ENCODE assay signal across 8 cellular contexts in the genomic region with DNA sequence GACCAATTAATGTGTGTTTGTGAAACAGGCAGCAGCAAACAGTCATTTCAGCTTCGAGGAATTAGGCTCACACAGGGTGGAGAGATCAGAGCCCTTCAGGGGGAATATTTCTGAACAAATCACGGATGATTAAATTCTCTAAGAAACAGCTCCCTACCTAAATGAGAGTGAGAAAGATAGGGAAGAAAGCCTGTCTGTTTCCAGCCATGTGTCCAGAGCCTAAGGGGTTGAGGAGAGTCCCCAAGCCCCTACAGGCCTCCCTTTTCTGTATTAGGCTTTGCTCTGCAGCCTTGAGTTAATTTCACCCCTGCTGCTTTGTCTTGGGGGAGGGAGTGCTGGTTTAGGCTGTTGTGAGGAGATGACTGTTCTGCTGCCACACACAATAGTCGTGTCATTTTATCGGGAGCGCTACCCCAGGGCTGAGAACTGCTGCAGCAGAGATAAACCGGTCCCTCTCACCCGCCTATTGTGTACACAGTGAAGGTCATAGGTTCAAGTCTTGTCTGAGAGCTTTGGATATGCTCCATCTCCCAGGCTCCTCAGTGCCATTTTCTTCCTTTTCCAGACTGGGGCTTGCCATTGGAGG. TPM values are rescaled to one million over a fixed set of nuclear protein-coding genes. Genes with fewer than 3 reads are reported as not detected.
DNase-seq lines count a peak whose midpoint lies in the region; ATAC-seq and TF ChIP-seq lines count a peak whose summit lies in the region.

No MANE protein-coding gene starts in this region.

- DNase-seq in activated gamma-delta T cell treated with Interleukin-2 at 50 U/mL for 16 hours (peak; percentile 6), activated gamma-delta T cell (lab: John Stamatoyannopoulos, UW) (no peak), RKO (ENCODE audit: low spot score) (peak; percentile 31), cardiac fibroblast (ENCODE audit: low read depth in 2 of 2) (peak in 1 of 2 donors; percentile 48), kidney epithelial cell (ENCODE audit: low read depth) (no peak), SK-N-DZ (ENCODE audit: low spot score) (no peak)
- DNase-seq in stimulated activated CD4-positive, alpha-beta T cell treated with anti-CD3 and anti-CD28 coated beads, Interleukin-15, amount 100 ng/mL, for 24 hours = peak; percentile 39

- TF ChIP-seq CTCF in cardiac fibroblast (IDR thresholded peaks at IDR 0.05; ENCODE audit: low read depth, low read length) = no peak
- TF ChIP-seq CTCF in kidney epithelial cell (IDR thresholded peaks at IDR 0.05; ENCODE audit: insufficient read depth, low read length, poor library complexity, severe bottlenecking) = no peak

- ATAC-seq in HG03159 (IDR thresholded peaks at IDR 0.05; ENCODE audit: unreplicated experiment) = no peak

- H3K4me3 ChIP-seq in cardiac fibroblast (replicated peaks in 1 of 2; ENCODE audit: low read depth in 2 of 2, low read length in 2 of 2) (peak overlapping the region; percentile 62 to 67), kidney epithelial cell (ENCODE audit: low read depth, low read length) (peak overlapping the region; percentile 59)

- H3K36me3 ChIP-seq in kidney epithelial cell (ENCODE audit: control insufficient read depth, insufficient read depth, low read length) = no peaks in the 10 kb centered on the region

- no peaks in the 10 kb centered on the region for H3K27me3 ChIP-seq in kidney epithelial cell (ENCODE audit: control insufficient read depth, insufficient read depth, low read length)

RNA-seq across cellular contexts. Expression of gene ZNF609, which starts 1.3 kb away (rescaled TPM):
- total RNA-seq in kidney epithelial cell = 18.4 and 19.0 TPM in 2 replicates
- 15.0 and 16.2 TPM in 2 replicates for polyA plus RNA-seq in SK-N-DZ (2014; cell fraction: cytosol; rRNA removed)
- polyA plus RNA-seq in SK-N-DZ (2014; cell fraction: nucleus; rRNA removed) = 7.6 and 12.0 TPM in 2 replicates

Comparison
In these comparisons a context has a peak if more than half of its experiments do, and no peak if none do; other contexts are left out.
1. DNase-seq: peak in activated gamma-delta T cell treated with Interleukin-2 at 50 U/mL for 16 hours (single experiment), RKO (single experiment) and stimulated activated CD4-positive, alpha-beta T cell treated with anti-CD3 and anti-CD28 coated beads, Interleukin-15, amount 100 ng/mL, for 24 hours (single experiment); none in activated gamma-delta T cell (single experiment), kidney epithelial cell (single experiment) and SK-N-DZ (single experiment).